ENCODE assay signal across 1 cellular context in genomic region chr12:93880853-93881522, GRCh38.
TF ChIP-seq lines count a peak whose summit lies in the region.

No MANE protein-coding gene starts in this region.

TF ChIP-seq in K562, 482 proteins besides CTCF, POLR2A, EP300 and RAD21 (continued from another document and continues in another):
- TF ChIP-seq ELK1 (CRISPR knock-in tag; IDR thresholded peaks at IDR 0.05) = no peak
- TF ChIP-seq SRSF1 (IDR thresholded peaks at IDR 0.05; ENCODE audit: low read depth, low read length) = no peak
- TF ChIP-seq CHAMP1 (IDR thresholded peaks at IDR 0.05) = no peak
- no peak for TF ChIP-seq MGA (IDR thresholded peaks at IDR 0.05)
- TF ChIP-seq ZNF41 (CRISPR knock-in tag; conservative IDR thresholded peaks at IDR 0.05) = no peak
- no peak for TF ChIP-seq ELF1 (tag; IDR thresholded peaks at IDR 0.05)
- TF ChIP-seq HMBOX1 (IDR thresholded peaks at IDR 0.05) = 0 out of 2 replicates have a peak, but pooled peaks have one; percentile 32
- TF ChIP-seq TCF3 (CRISPR knock-in tag; IDR thresholded peaks at IDR 0.05) = peak; percentile 42
- TF ChIP-seq NELFE (IDR thresholded peaks at IDR 0.05; ENCODE audit: insufficient read depth, insufficient read length) = no peak
- peak; percentile 10; the same call in 1 of the 2 replicates for TF ChIP-seq TEAD4 (IDR thresholded peaks at IDR 0.05; ENCODE audit: low read length)
- TF ChIP-seq TEAD4 (CRISPR knock-in tag; IDR thresholded peaks at IDR 0.05; ENCODE audit: borderline replicate concordance) = no peak
- TF ChIP-seq BACH1 (tag; IDR thresholded peaks at IDR 0.05) = no peak
- TF ChIP-seq ZNF551 (CRISPR knock-in tag; IDR thresholded peaks at IDR 0.05) = no peak
- TF ChIP-seq CBFA2T3 (IDR thresholded peaks at IDR 0.05) = 0 out of 2 replicates have a peak, but pooled peaks have one; percentile 9
- TF ChIP-seq CHCHD3 (CRISPR knock-in tag; IDR thresholded peaks at IDR 0.05) = no peak
- TF ChIP-seq KAT7 (CRISPR knock-in tag; IDR thresholded peaks at IDR 0.05; ENCODE audit: borderline replicate concordance) = no peak
- TF ChIP-seq TCF7 (IDR thresholded peaks at IDR 0.05; ENCODE audit: borderline replicate concordance) = no peak
- no peak for TF ChIP-seq MBD2 (IDR thresholded peaks at IDR 0.05; ENCODE audit: borderline replicate concordance, low read depth)
- no peak for TF ChIP-seq TBP (optimal IDR thresholded peaks at IDR 0.05; ENCODE audit: low read depth, low read length)
- no peak for TF ChIP-seq MECOM (CRISPR knock-in tag; IDR thresholded peaks at IDR 0.05)
- TF ChIP-seq MTA1 (IDR thresholded peaks at IDR 0.05; ENCODE audit: borderline replicate concordance) = no peak
- TF ChIP-seq TFAM (CRISPR knock-in tag; conservative IDR thresholded peaks at IDR 0.05) = no peak
- TF ChIP-seq ZBTB2 (IDR thresholded peaks at IDR 0.05) = no peak
- no peak for TF ChIP-seq SPI1 (IDR thresholded peaks at IDR 0.05; ENCODE audit: borderline replicate concordance, low read depth, low read length)
- no peak for TF ChIP-seq ZNF3 (CRISPR knock-in tag; IDR thresholded peaks at IDR 0.05)
- no peak for TF ChIP-seq THAP12 (CRISPR knock-in tag; IDR thresholded peaks at IDR 0.05)
- no peak for TF ChIP-seq DEAF1 (CRISPR knock-in tag; IDR thresholded peaks at IDR 0.05)
- no peak for TF ChIP-seq ZBTB5 (IDR thresholded peaks at IDR 0.05)
- TF ChIP-seq RNF219 (CRISPR knock-in tag; IDR thresholded peaks at IDR 0.05) = no peak
